In genomic region chr17:29291163-29291752, GRCh38 we compare ENCODE assay signal across 8 cellular contexts. TPM values are rescaled to one million over a fixed set of nuclear protein-coding genes. Genes with fewer than 3 reads are reported as not detected.
DNase-seq lines count a peak whose midpoint lies in the region; ATAC-seq and TF ChIP-seq lines count a peak whose summit lies in the region.

No MANE protein-coding gene starts in this region.

- no peak for TF ChIP-seq EP300 in ovary (IDR thresholded peaks at IDR 0.05)

- ATAC-seq in activated B cell treated with CpG ODN at 0.5 μM for 24 hours (ENCODE audit: low read depth): no peak
- no peak for ATAC-seq in HG03432 (IDR thresholded peaks at IDR 0.05; ENCODE audit: unreplicated experiment)
- ATAC-seq in HG02588 (IDR thresholded peaks at IDR 0.05; ENCODE audit: unreplicated experiment): no peak

- 4 to 11% (median 6%) methylated on average over 5 of the region's 5 CpGs for WGBS in ovary, 3 donors

- in situ Hi-C loops in GM13977 (cut with MboI; ENCODE audit: low pct_unique_long_range_greater_than_20kb, low sequenced_read_pairs, unreplicated experiment): no loop called here

- no peak for TF ChIP-seq POLR2A in ovary (IDR thresholded peaks at IDR 0.05)

- H3K4me1 Mint-ChIP-seq in activated B cell treated with CpG ODN at 0.5 μM for 24 hours: peaks cover 66% of the 10 kb centered on the region

- POLR2A ChIA-PET in activated B cell treated with CpG ODN at 0.5 μM for 24 hours (lab: Charles Lee): interaction anchor here (0.6 to 3.8 kb wide), 7 partner anchors 10 to 564 kb away, joined by 3 to 21 read pairs (median 3); partner anchors contain the start of genes MYO18A and TAOK1

- H3K27ac ChIP-seq in C4-2B: no peak overlapping the region
- H3K27ac ChIP-seq in ovary: peak overlapping the region in 1 of 2 donors; percentile 98

- H3K4me3 Mint-ChIP-seq in activated B cell treated with CpG ODN at 0.5 μM for 24 hours: peak overlapping the region; percentile 88

- CTCF ChIA-PET in activated B cell treated with CpG ODN at 0.5 μM for 24 hours (lab: Charles Lee): interaction anchor here (0.8 to 2.3 kb wide), 6 partner anchors 12 to 167 kb away, joined by 3 to 26 read pairs (median 6); no protein-coding TSS in a partner anchor

- H3K4me1 ChIP-seq in ovary (ENCODE audit: insufficient read depth): peaks cover 2% of the 10 kb centered on the region

- peaks cover 52% of the 10 kb centered on the region for H3K36me3 Mint-ChIP-seq in activated B cell treated with CpG ODN at 0.5 μM for 24 hours (ENCODE audit: low read depth)

- no peaks in the 10 kb centered on the region for H3K27me3 Mint-ChIP-seq in activated B cell treated with CpG ODN at 0.5 μM for 24 hours

- H3K9me3 Mint-ChIP-seq in activated B cell treated with CpG ODN at 0.5 μM for 24 hours: no peaks in the 10 kb centered on the region

- peak; percentile 89 for TF ChIP-seq CTCF in C4-2B (conservative IDR thresholded peaks at IDR 0.05)
- peak; percentile 62 for TF ChIP-seq CTCF in GM13977 (IDR thresholded peaks at IDR 0.05; ENCODE audit: extremely low read depth, insufficient read depth, missing control alignments)
- TF ChIP-seq CTCF in activated B cell treated with CpG ODN at 0.5 μM for 24 hours (IDR thresholded peaks at IDR 0.05): peak; percentile 62
- TF ChIP-seq CTCF in fibroblast of villous mesenchyme (IDR thresholded peaks at IDR 0.05; ENCODE audit: insufficient read depth, low read depth, low read length): peak; percentile 56
- TF ChIP-seq CTCF in ovary (IDR thresholded peaks at IDR 0.05): peak in 2 of 3 donors; percentile 66 to 78

- H3K27ac Mint-ChIP-seq in activated B cell treated with CpG ODN at 0.5 μM for 24 hours: peak overlapping the region; percentile 86

- H3K9me3 ChIP-seq in ovary: no peaks in the 10 kb centered on the region

- H3K36me3 ChIP-seq in ovary: no peaks in the 10 kb centered on the region

- intact Hi-C loops in activated B cell treated with CpG ODN at 0.5 μM for 24 hours (cut with micrococcal nuclease) (loop anchor here (1.0 to 5.0 kb wide), 7 partner anchors 39 to 694 kb away; partner anchors contain the start of genes ABHD15, SPAG5, SSH2 and TP53I13), ovary (cut with DNase I) (loop anchor here in 3 of 4 donors (5.0 to 10.0 kb wide), 3 partner anchors 39 to 146 kb away; no protein-coding TSS in a partner anchor)

- DNase-seq in GM13977 (ENCODE audit: low spot score): peak; percentile 67
- DNase-seq in NCI-H2227 treated with DMSO at 0.1 percent for 48 hours (lab: John Stamatoyannopoulos, UW): peak; percentile 20
- DNase-seq in activated B cell treated with CpG ODN at 0.5 μM for 24 hours: no peak
- DNase-seq in fibroblast of villous mesenchyme (ENCODE audit: low read depth): peak; percentile 79
- DNase-seq in ovary: no peak

- no peaks in the 10 kb centered on the region for H3K27me3 ChIP-seq in ovary

- H3K4me3 ChIP-seq in fibroblast of villous mesenchyme (ENCODE audit: low read depth, low read length): peak overlapping the region; percentile 99
- H3K4me3 ChIP-seq in ovary: peak overlapping the region; percentile 53

RNA-seq across cellular contexts. Expression of gene NUFIP2, which starts 2.7 kb away (rescaled TPM):
- total RNA-seq in activated B cell treated with CpG ODN at 0.5 μM for 24 hours: 61.0 and 61.8 TPM in 2 replicates
- total RNA-seq in fibroblast of villous mesenchyme: 39.0 and 67.4 TPM in 2 replicates
- total RNA-seq in ovary: 10 to 100 TPM; 25.0 to 52.4 (median 37.9) TPM
- 10 to 100 TPM in 1 of 2 donors, 1 to 10 TPM in 1; 8.1 to 18.9 TPM for polyA plus RNA-seq in ovary

RNA-seq across cellular contexts. Expression of gene CRYBA1, which starts 44.6 kb away (rescaled TPM):
- total RNA-seq in activated B cell treated with CpG ODN at 0.5 μM for 24 hours (not detected in 2 replicates), fibroblast of villous mesenchyme (0.43 TPM in 1 of 2 replicates, not detected in the other), ovary (not detected)
- polyA plus RNA-seq in ovary: not detected

Comparison
In these comparisons a context has a peak if more than half of its experiments do, and no peak if none do; other contexts are left out.
1. DNase-seq: peak in GM13977 (single experiment), NCI-H2227 treated with DMSO at 0.1 percent for 48 hours (single experiment) and fibroblast of villous mesenchyme (single experiment); none in activated B cell treated with CpG ODN at 0.5 μM for 24 hours (single experiment) and ovary (0 of 5).
2. Peak in every context shown above with its lines, with median percentiles within 50 percentile points of each other: CTCF ChIP-seq.